13 cellular contexts compared by ENCODE assay signal in the genomic region with DNA sequence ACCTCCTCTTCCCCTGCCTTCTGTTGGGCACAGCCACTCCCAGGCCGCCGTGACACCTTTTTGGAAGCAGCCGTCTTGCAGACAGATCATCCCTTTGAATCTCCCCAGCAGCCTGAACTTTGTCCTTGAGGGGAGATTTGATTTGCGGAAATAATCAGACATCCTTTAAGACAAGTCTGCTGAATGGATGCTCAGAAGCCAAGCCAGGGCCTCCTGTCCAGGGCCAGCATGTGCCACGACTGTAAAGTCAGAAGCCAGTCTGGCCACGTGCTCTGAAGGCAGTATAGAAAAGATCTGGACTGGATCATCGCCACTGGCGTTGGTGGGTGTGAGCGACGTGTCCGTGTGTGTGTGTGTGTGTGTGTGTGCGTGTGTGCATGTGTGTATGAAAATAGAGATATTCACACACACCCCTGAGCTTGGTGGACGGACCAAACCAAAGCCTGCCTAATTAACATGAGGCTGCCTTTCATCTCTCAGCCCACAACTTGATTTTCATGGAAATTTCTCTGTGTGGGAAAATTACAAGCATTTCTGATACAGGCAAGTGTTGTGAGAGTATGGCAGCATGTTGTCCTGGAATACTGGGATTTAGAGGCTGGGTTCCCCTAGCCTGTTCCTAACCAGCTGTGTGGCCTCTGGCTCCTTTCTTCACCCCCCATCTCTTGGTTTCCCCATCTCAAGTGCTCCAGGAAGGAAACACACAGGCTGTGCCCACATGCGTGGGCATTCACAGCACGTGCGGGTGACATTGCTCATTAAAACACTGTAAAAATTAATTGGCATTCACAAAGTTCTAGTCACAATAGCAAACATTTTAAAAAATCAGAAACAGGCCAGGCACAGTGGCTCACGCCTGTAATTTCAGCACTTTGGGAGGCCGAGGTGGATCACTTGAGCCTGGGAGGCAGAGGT.
DNase-seq lines count a peak whose midpoint lies in the region; ATAC-seq, FAIRE-seq and TF ChIP-seq lines count a peak whose summit lies in the region.
"Had no signal": no experiment of that assay in that cellular context is flagged by ENCODE, and none has a peak within 500 bp of the region (broad histone marks: within the 10 kb centered on the region; RNA-seq: fewer than 3 reads in every experiment).

No MANE protein-coding gene starts in this region.

- POLR2A ChIA-PET in activated naive CD8-positive, alpha-beta T cell treated with anti-CD3 and anti-CD28 coated beads, Interleukin-2, amount 10 ng/mL, durations not matched to agents 7 days and 5 days (lab: Charles Lee) = interaction anchor here (0.9 kb wide), 1 partner anchor 16 kb away, joined by 3 read pairs; no protein-coding TSS in a partner anchor
- POLR2A ChIA-PET in K562 (lab: Yijun Ruan, JAX) = no interaction called here
- POLR2A ChIA-PET in naive thymus-derived CD4-positive, alpha-beta T cell (lab: Charles Lee) = interaction anchor here (0.7 to 4.4 kb wide), 4 partner anchors 7 to 34 kb away, joined by 3 to 104 read pairs (median 26); no protein-coding TSS in a partner anchor

- H3K9me3 ChIP-seq in K562 (replicated peaks; ENCODE audit: control insufficient read depth, insufficient read depth, low read depth, low read length) (no peaks in the 10 kb centered on the region), tibial artery (no peaks in the 10 kb centered on the region)
- H3K9me3 ChIP-seq in naive thymus-derived CD4-positive, alpha-beta T cell (ENCODE audit: control insufficient read depth in 2 of 3, low read length in 3 of 3) = no peaks in the 10 kb centered on the region

- H2AFZ ChIP-seq in K562 (ENCODE audit: low read depth, low read length) = no peak overlapping the region

- CTCF ChIA-PET in K562 (lab: Yijun Ruan, JAX; ENCODE audit: low intra/inter-chr PET ratio) = no interaction called here
- CTCF ChIA-PET in naive thymus-derived CD4-positive, alpha-beta T cell (lab: Charles Lee) = interaction anchor here (2.7 to 6.1 kb wide), 3 partner anchors 26 to 44 kb away, joined by 10 to 76 read pairs (median 39); no protein-coding TSS in a partner anchor

- BruUV-seq in K562 (replicated peaks; lab: Mats Ljungman, UMichigan) = no TSS peak

- no peaks in the 10 kb centered on the region for H4K20me1 ChIP-seq in K562 (replicated peaks; ENCODE audit: control insufficient read depth, insufficient read depth, low read length)

- no peak for ATAC-seq in activated naive CD8-positive, alpha-beta T cell treated with anti-CD3 and anti-CD28 coated beads, Interleukin-2, amount 10 ng/mL, durations not matched to agents 7 days and 5 days (ENCODE audit: low read depth)
- ATAC-seq in K562 (no peak), HG03342 (IDR thresholded peaks at IDR 0.05; ENCODE audit: unreplicated experiment) (no peak)
- ATAC-seq in naive thymus-derived CD4-positive, alpha-beta T cell = no peak

- DNase-seq in activated naive CD8-positive, alpha-beta T cell treated with anti-CD3 and anti-CD28 coated beads, Interleukin-2, amount 10 ng/mL, durations not matched to agents 7 days and 5 days = no peak
- DNase-seq in activated naive CD8-positive, alpha-beta T cell treated with anti-CD3 and anti-CD28 coated beads for 36 hours = no peak
- DNase-seq in K562 (ENCODE audit: extremely low read depth in 1 of 4, low spot score in 3 of 4) (no peak), tibial artery (peak; percentile 21 to 62), AG08396 (ENCODE audit: low spot score) (no peak), NCI-H146 (lab: John Stamatoyannopoulos, UW) (no peak)
- DNase-seq in naive thymus-derived CD4-positive, alpha-beta T cell = no peak
- DNase-seq: activated CD8-positive, alpha-beta memory T cell treated with anti-CD3 and anti-CD28 coated beads, Interleukin-2, amount 50 U/mL, for 4 hours; C1 segment of cervical spinal cord; MM.1S; NCI-H510A treated with DMSO at 0.1 percent for 48 hours had no signal

- H3K27me3 ChIP-seq in K562 (ENCODE audit: control insufficient read depth in 2 of 2, insufficient read depth in 2 of 2, low read length in 2 of 2) (no peaks in the 10 kb centered on the region), tibial artery (no peaks in the 10 kb centered on the region)
- H3K27me3 ChIP-seq in naive thymus-derived CD4-positive, alpha-beta T cell (ENCODE audit: control insufficient read depth in 2 of 2, insufficient read depth in 2 of 2, low read length in 2 of 2) = no peaks in the 10 kb centered on the region

- H3K79me2 ChIP-seq in K562 (ENCODE audit: control insufficient read depth, insufficient read depth, low read length) = peaks cover 6% of the 10 kb centered on the region; the same call in 2 of the 3 replicates

- intact Hi-C loops in K562 (cut with micrococcal nuclease) (no loop called here), tibial artery (cut with DNase I; ENCODE audit: low total_unique reads) (no loop called here)
- intact Hi-C loops in naive thymus-derived CD4-positive, alpha-beta T cell (cut with micrococcal nuclease) = loop anchor here (5.0 kb wide), 3 partner anchors 41 to 1541 kb away; a partner anchor contains a TSS

- H3K36me3 ChIP-seq in K562 (ENCODE audit: control insufficient read depth, insufficient read depth, low read length) (no peaks in the 10 kb centered on the region), tibial artery (no peaks in the 10 kb centered on the region)
- no peaks in the 10 kb centered on the region for H3K36me3 ChIP-seq in naive thymus-derived CD4-positive, alpha-beta T cell (ENCODE audit: control insufficient read depth in 2 of 3, insufficient read depth in 3 of 3, low read length in 3 of 3)

- no peak for TF ChIP-seq RAD21 in K562 (CRISPR knock-in tag; conservative IDR thresholded peaks at IDR 0.05 in 1 of 2, IDR thresholded peaks at IDR 0.05 in 1 of 2)

- TF ChIP-seq CTCF in K562 (IDR thresholded peaks at IDR 0.05 in 2 of 3, conservative IDR thresholded peaks at IDR 0.05 in 1 of 3; ENCODE audit: insufficient read depth in 2 of 3, low read depth in 1 of 3, low read length in 3 of 3) (no peak), tibial artery (IDR thresholded peaks at IDR 0.05) (no peak)

- H3K9ac ChIP-seq in K562 (ENCODE audit: insufficient read depth in 1 of 2, low read depth in 2 of 2, low read length in 2 of 2) = no peak overlapping the region

- FAIRE-seq in K562 (lab: Jason Lieb, UNC) = peak; percentile 40
- FAIRE-seq: GM18507 had no signal

- no peaks in the 10 kb centered on the region for H3K9me1 ChIP-seq in K562 (ENCODE audit: control insufficient read depth, insufficient read depth, low read length)

- no peak for TF ChIP-seq EP300 in K562 (IDR thresholded peaks at IDR 0.05; ENCODE audit: low read length)

- no peak for TF ChIP-seq POLR2A in K562 (conservative IDR thresholded peaks at IDR 0.05)

- H3K9me3 Mint-ChIP-seq in activated naive CD8-positive, alpha-beta T cell treated with anti-CD3 and anti-CD28 coated beads, Interleukin-2, amount 10 ng/mL, durations not matched to agents 7 days and 5 days = no peaks in the 10 kb centered on the region
- no peaks in the 10 kb centered on the region for H3K9me3 Mint-ChIP-seq in activated naive CD8-positive, alpha-beta T cell treated with anti-CD3 and anti-CD28 coated beads for 36 hours
- H3K9me3 Mint-ChIP-seq in naive thymus-derived CD4-positive, alpha-beta T cell = no peaks in the 10 kb centered on the region

- H3K27ac ChIP-seq in K562 (ENCODE audit: extremely low read depth, low read depth, low read length) (no peak overlapping the region), tibial artery (peak overlapping the region in 1 of 2 donors; percentile 27)
- no peak overlapping the region for H3K27ac ChIP-seq in naive thymus-derived CD4-positive, alpha-beta T cell (ENCODE audit: low read depth, low read length)

- H3K4me3 Mint-ChIP-seq in activated naive CD8-positive, alpha-beta T cell treated with anti-CD3 and anti-CD28 coated beads, Interleukin-2, amount 10 ng/mL, durations not matched to agents 7 days and 5 days = no peak overlapping the region
- H3K4me3 Mint-ChIP-seq in activated naive CD8-positive, alpha-beta T cell treated with anti-CD3 and anti-CD28 coated beads for 36 hours = no peak overlapping the region
- H3K4me3 Mint-ChIP-seq in naive thymus-derived CD4-positive, alpha-beta T cell = no peak overlapping the region

- no peak overlapping the region for H3K4me3 ChIP-seq in K562
- no peak overlapping the region for H3K4me3 ChIP-seq in naive thymus-derived CD4-positive, alpha-beta T cell (ENCODE audit: low read length)
- H3K4me3 ChIP-seq in tibial artery = no peak overlapping the region

- H3K4me1 ChIP-seq in K562 (replicated peaks in 1 of 2; ENCODE audit: control insufficient read depth in 2 of 2, insufficient read depth in 2 of 2, low read length in 2 of 2) = peaks cover 9 to 21% of the 10 kb centered on the region in 2 experiments; a peak in 4 of 5 replicates
- peaks cover 21 to 23% of the 10 kb centered on the region in 2 donors for H3K4me1 ChIP-seq in naive thymus-derived CD4-positive, alpha-beta T cell (ENCODE audit: control insufficient read depth in 2 of 2, insufficient read depth in 2 of 2, low read length in 2 of 2)
- H3K4me1 ChIP-seq in tibial artery = peaks cover 0 to 43% (median 30%) of the 10 kb centered on the region in 4 donors

- in situ Hi-C loops in K562 (cut with MboI) = no loop called here

- H3K4me1 Mint-ChIP-seq in activated naive CD8-positive, alpha-beta T cell treated with anti-CD3 and anti-CD28 coated beads, Interleukin-2, amount 10 ng/mL, durations not matched to agents 7 days and 5 days = peaks cover 18% of the 10 kb centered on the region
- peaks cover 19% of the 10 kb centered on the region for H3K4me1 Mint-ChIP-seq in activated naive CD8-positive, alpha-beta T cell treated with anti-CD3 and anti-CD28 coated beads for 36 hours
- peaks cover 9 to 51% (median 33%) of the 10 kb centered on the region in 7 donors for H3K4me1 Mint-ChIP-seq in naive thymus-derived CD4-positive, alpha-beta T cell

- H3K27me3 Mint-ChIP-seq in activated naive CD8-positive, alpha-beta T cell treated with anti-CD3 and anti-CD28 coated beads, Interleukin-2, amount 10 ng/mL, durations not matched to agents 7 days and 5 days = no peaks in the 10 kb centered on the region
- H3K27me3 Mint-ChIP-seq in activated naive CD8-positive, alpha-beta T cell treated with anti-CD3 and anti-CD28 coated beads for 36 hours = no peaks in the 10 kb centered on the region
- no peaks in the 10 kb centered on the region for H3K27me3 Mint-ChIP-seq in naive thymus-derived CD4-positive, alpha-beta T cell

- no peak overlapping the region for H3K4me2 ChIP-seq in K562 (ENCODE audit: insufficient read depth, low read length)

- 68% methylated on average over 15 of the region's 18 CpGs for WGBS in K562 (ENCODE audit: insufficient coverage, low coverage, missing lambda C conversion rate)

- H3K36me3 Mint-ChIP-seq in activated naive CD8-positive, alpha-beta T cell treated with anti-CD3 and anti-CD28 coated beads, Interleukin-2, amount 10 ng/mL, durations not matched to agents 7 days and 5 days = no peaks in the 10 kb centered on the region
- H3K36me3 Mint-ChIP-seq in activated naive CD8-positive, alpha-beta T cell treated with anti-CD3 and anti-CD28 coated beads for 36 hours = no peaks in the 10 kb centered on the region
- no peaks in the 10 kb centered on the region for H3K36me3 Mint-ChIP-seq in naive thymus-derived CD4-positive, alpha-beta T cell

- H3K27ac Mint-ChIP-seq in activated naive CD8-positive, alpha-beta T cell treated with anti-CD3 and anti-CD28 coated beads, Interleukin-2, amount 10 ng/mL, durations not matched to agents 7 days and 5 days = peak overlapping the region; percentile 38
- H3K27ac Mint-ChIP-seq in activated naive CD8-positive, alpha-beta T cell treated with anti-CD3 and anti-CD28 coated beads for 36 hours = no peak overlapping the region
- H3K27ac Mint-ChIP-seq in naive thymus-derived CD4-positive, alpha-beta T cell = peak overlapping the region in 6 of 9 donors; percentile 7 to 78 (median 46)

Comparison
In these comparisons a context has a peak if more than half of its experiments do, and no peak if none do; other contexts are left out.
1. DNase-seq: peak in tibial artery (2 of 2); none in activated naive CD8-positive, alpha-beta T cell treated with anti-CD3 and anti-CD28 coated beads, Interleukin-2, amount 10 ng/mL, durations not matched to agents 7 days and 5 days (single experiment), activated naive CD8-positive, alpha-beta T cell treated with anti-CD3 and anti-CD28 coated beads for 36 hours (single experiment), K562 (0 of 4), naive thymus-derived CD4-positive, alpha-beta T cell (0 of 9), AG08396 (single experiment) and NCI-H146 (single experiment).
2. intact Hi-C loops: an anchor here in naive thymus-derived CD4-positive, alpha-beta T cell (5.0 kb wide); none called in K562 and tibial artery.